Comparison of ENCODE assay signal across 8 cellular contexts in genomic region chr1:25506566-25507463, GRCh38. TPM values are rescaled to one million over a fixed set of nuclear protein-coding genes. Genes with fewer than 3 reads are reported as not detected.
DNase-seq lines count a peak whose midpoint lies in the region; TF ChIP-seq lines count a peak whose summit lies in the region.
"Not testable (repeated sequence)": the region's sequence is repeated elsewhere in the genome, so short reads cannot be mapped to it uniquely, and the experiment has no call there.

No MANE protein-coding gene starts in this region.

- H3K9ac ChIP-seq in BLaER1 treated with 17β-estradiol and CSF1 and Interleukin-3, amounts not matched to agents 10 nM and 100 nM = peak overlapping the region in 1 of 11 experiments; percentile 19; a peak in 2 of 22 replicates
- H3K9ac ChIP-seq in HUES6 (ENCODE audit: low read length) (peak overlapping the region; percentile 51), iPS-20b (ENCODE audit: low read depth, low read length) (peak overlapping the region; percentile 22; the same call in 1 of the 2 replicates)
- not testable (repeated sequence) for H3K9ac ChIP-seq in endodermal cell (ENCODE audit: extremely low read depth, low read length, poor library complexity, severe bottlenecking)

- WGBS in endodermal cell (ENCODE audit: insufficient coverage in 1 of 2, insufficient read length in 1 of 2), 2 experiments = 34 to 54% methylated on average over 8 to 29 of the region's 37 CpGs
- 61 to 62% methylated on average over 21 to 37 of the region's 37 CpGs for WGBS in testis, 2 donors

- peaks cover under 1 to 15% (median 2%) of the 10 kb centered on the region in 11 experiments; a peak in 16 of 22 replicates for H3K36me3 ChIP-seq in BLaER1 treated with 17β-estradiol and CSF1 and Interleukin-3, amounts not matched to agents 10 nM and 100 nM
- not testable (repeated sequence) for H3K36me3 ChIP-seq in HUES6 (ENCODE audit: control insufficient read depth, insufficient read depth, low read length); endodermal cell (ENCODE audit: control insufficient read depth, insufficient read depth, low read length); iPS-20b (ENCODE audit: insufficient read depth, low read depth, low read length); testis (ENCODE audit: low read depth, missing control alignments)

- not testable (repeated sequence) for TF ChIP-seq POLR2A in testis (IDR thresholded peaks at IDR 0.05)

- POLR2A ChIA-PET in activated CD4-positive, alpha-beta memory T cell treated with anti-CD3 and anti-CD28 coated beads for 36 hours (lab: Charles Lee) = not testable (repeated sequence)

- not testable (repeated sequence) for H3K27me3 Mint-ChIP-seq in activated CD4-positive, alpha-beta memory T cell treated with anti-CD3 and anti-CD28 coated beads for 36 hours; endodermal cell (ENCODE audit: insufficient read depth); nephron progenitor cell (ENCODE audit: low read depth, poor library complexity)

- not testable (repeated sequence) for H3K27ac Mint-ChIP-seq in activated CD4-positive, alpha-beta memory T cell treated with anti-CD3 and anti-CD28 coated beads for 36 hours; nephron progenitor cell
- peak overlapping the region; percentile 98 for H3K27ac Mint-ChIP-seq in endodermal cell

- not testable (repeated sequence) for H3K9me3 Mint-ChIP-seq in activated CD4-positive, alpha-beta memory T cell treated with anti-CD3 and anti-CD28 coated beads for 36 hours; endodermal cell
- H3K9me3 Mint-ChIP-seq in nephron progenitor cell = peaks cover 18% of the 10 kb centered on the region

- H3K27me3 ChIP-seq in BLaER1 treated with 17β-estradiol and CSF1 and Interleukin-3, amounts not matched to agents 10 nM and 100 nM; HUES6 (ENCODE audit: control insufficient read depth, insufficient read depth, low read length); endodermal cell (ENCODE audit: control insufficient read depth, insufficient read depth, low read length, poor library complexity, severe bottlenecking); iPS-20b (ENCODE audit: insufficient read depth, low read length); testis: not testable (repeated sequence)

- TF ChIP-seq CTCF in endodermal cell (conservative IDR thresholded peaks at IDR 0.05); nephron progenitor cell (IDR thresholded peaks at IDR 0.05); testis (IDR thresholded peaks at IDR 0.05): not testable (repeated sequence)

- H3K36me3 Mint-ChIP-seq in activated CD4-positive, alpha-beta memory T cell treated with anti-CD3 and anti-CD28 coated beads for 36 hours; endodermal cell (ENCODE audit: low read depth): not testable (repeated sequence)
- peaks cover 12% of the 10 kb centered on the region for H3K36me3 Mint-ChIP-seq in nephron progenitor cell (ENCODE audit: low read depth)

- peak overlapping the region in 4 of 11 experiments; percentile 64 to 82 (median 76); a peak in 6 of 22 replicates for H3K27ac ChIP-seq in BLaER1 treated with 17β-estradiol and CSF1 and Interleukin-3, amounts not matched to agents 10 nM and 100 nM
- H3K27ac ChIP-seq in HUES6 (ENCODE audit: low read depth, low read length) = 0 out of 2 replicates have a peak overlapping the region, but pooled peaks have one; percentile 38
- not testable (repeated sequence) for H3K27ac ChIP-seq in endodermal cell (ENCODE audit: low read depth, low read length); testis
- peak overlapping the region; percentile 32 for H3K27ac ChIP-seq in iPS-20b (ENCODE audit: low read length)

- H4K20me1 ChIP-seq in BLaER1 treated with 17β-estradiol and CSF1 and Interleukin-3, amounts not matched to agents 10 nM and 100 nM = peaks cover 0 to 21% (median 0%) of the 10 kb centered on the region in 11 experiments; a peak in 3 of 22 replicates

- peaks cover 26 to 44% (median 37%) of the 10 kb centered on the region in 10 experiments for H3K4me1 ChIP-seq in BLaER1 treated with 17β-estradiol and CSF1 and Interleukin-3, amounts not matched to agents 10 nM and 100 nM
- H3K4me1 ChIP-seq in HUES6 (ENCODE audit: control insufficient read depth, insufficient read depth, low read length) (peaks cover 35% of the 10 kb centered on the region), iPS-20b (ENCODE audit: insufficient read depth, low read length) (peaks cover 22% of the 10 kb centered on the region), testis (peaks cover 14% of the 10 kb centered on the region)
- not testable (repeated sequence) for H3K4me1 ChIP-seq in endodermal cell (ENCODE audit: control insufficient read depth, insufficient read depth, low read length)

- peak overlapping the region; percentile 43 for H3K4me3 Mint-ChIP-seq in activated CD4-positive, alpha-beta memory T cell treated with anti-CD3 and anti-CD28 coated beads for 36 hours
- H3K4me3 Mint-ChIP-seq in endodermal cell (peak overlapping the region; percentile 67), nephron progenitor cell (peak overlapping the region; percentile 78)

- H3K9me3 ChIP-seq in BLaER1 treated with 17β-estradiol and CSF1 and Interleukin-3, amounts not matched to agents 10 nM and 100 nM (replicated peaks in 1 of 11); HUES6 (ENCODE audit: control insufficient read depth, insufficient read depth, low read depth, low read length); endodermal cell (ENCODE audit: control insufficient read depth, low read length); iPS-20b (ENCODE audit: insufficient read depth, low read depth, low read length); testis: not testable (repeated sequence)

- intact Hi-C loops in activated CD4-positive, alpha-beta memory T cell treated with anti-CD3 and anti-CD28 coated beads for 36 hours (cut with micrococcal nuclease) = not testable (repeated sequence)
- intact Hi-C loops in testis (cut with DNase I; ENCODE audit: low total_unique reads) = loop anchor here (10.0 kb wide), 1 partner anchor 62 kb away; no protein-coding TSS in a partner anchor

- H3K4me3 ChIP-seq in BLaER1 treated with 17β-estradiol and CSF1 and Interleukin-3, amounts not matched to agents 10 nM and 100 nM; testis: not testable (repeated sequence)
- H3K4me3 ChIP-seq in HUES6 (ENCODE audit: low read depth, low read length) = peak overlapping the region; percentile 57
- H3K4me3 ChIP-seq in endodermal cell (ENCODE audit: low read length) = peak overlapping the region; percentile 28
- peak overlapping the region; percentile 51; the same call in 1 of the 2 replicates for H3K4me3 ChIP-seq in iPS-20b (ENCODE audit: low read length)

- CTCF ChIA-PET in activated CD4-positive, alpha-beta memory T cell treated with anti-CD3 and anti-CD28 coated beads for 36 hours (lab: Charles Lee) = interaction anchor here (5.4 kb wide), 1 partner anchor 13 kb away, joined by 52 read pairs; no protein-coding TSS in a partner anchor

- H3K4me1 Mint-ChIP-seq in activated CD4-positive, alpha-beta memory T cell treated with anti-CD3 and anti-CD28 coated beads for 36 hours (ENCODE audit: low read depth) = peaks cover 19% of the 10 kb centered on the region
- H3K4me1 Mint-ChIP-seq in endodermal cell (peaks cover 20% of the 10 kb centered on the region), nephron progenitor cell (peaks cover 27% of the 10 kb centered on the region)

- DNase-seq in activated CD4-positive, alpha-beta memory T cell treated with anti-CD3 and anti-CD28 coated beads for 36 hours = peak; percentile 41
- peak; percentile 25 for DNase-seq in activated effector memory CD4-positive, alpha-beta T cell treated with Interleukin-2 at 50 U/mL for 16 hours
- not testable (repeated sequence) for DNase-seq in endodermal cell
- peak; percentile 33 for DNase-seq in nephron progenitor cell
- peak; percentile 9 for DNase-seq in testis

- peak overlapping the region in 10 of 11 experiments; percentile 59 to 90 (median 85); a peak in 19 of 22 replicates for H3K4me2 ChIP-seq in BLaER1 treated with 17β-estradiol and CSF1 and Interleukin-3, amounts not matched to agents 10 nM and 100 nM

RNA-seq across cellular contexts. Expression of gene LDLRAP1, which starts 36.6 kb away (rescaled TPM):
- 10 to 100 TPM; 11.9 to 14.8 TPM for total RNA-seq in activated CD4-positive, alpha-beta memory T cell treated with anti-CD3 and anti-CD28 coated beads for 36 hours
- total RNA-seq in endodermal cell (10 to 100 TPM; 13.9 to 14.5 TPM), testis (10 to 100 TPM; 16.6 to 19.8 TPM)
- polyA plus RNA-seq in endodermal cell (2013, experiment 1 of 2) = 9.4 TPM
- polyA plus RNA-seq in endodermal cell (2013, experiment 2 of 2) = 8.9 TPM
- polyA plus RNA-seq in testis (ENCODE audit: insufficient read depth, low read depth, low replicate concordance) = 11.7 TPM
